9 cellular contexts compared by ENCODE assay signal in the genomic region with DNA sequence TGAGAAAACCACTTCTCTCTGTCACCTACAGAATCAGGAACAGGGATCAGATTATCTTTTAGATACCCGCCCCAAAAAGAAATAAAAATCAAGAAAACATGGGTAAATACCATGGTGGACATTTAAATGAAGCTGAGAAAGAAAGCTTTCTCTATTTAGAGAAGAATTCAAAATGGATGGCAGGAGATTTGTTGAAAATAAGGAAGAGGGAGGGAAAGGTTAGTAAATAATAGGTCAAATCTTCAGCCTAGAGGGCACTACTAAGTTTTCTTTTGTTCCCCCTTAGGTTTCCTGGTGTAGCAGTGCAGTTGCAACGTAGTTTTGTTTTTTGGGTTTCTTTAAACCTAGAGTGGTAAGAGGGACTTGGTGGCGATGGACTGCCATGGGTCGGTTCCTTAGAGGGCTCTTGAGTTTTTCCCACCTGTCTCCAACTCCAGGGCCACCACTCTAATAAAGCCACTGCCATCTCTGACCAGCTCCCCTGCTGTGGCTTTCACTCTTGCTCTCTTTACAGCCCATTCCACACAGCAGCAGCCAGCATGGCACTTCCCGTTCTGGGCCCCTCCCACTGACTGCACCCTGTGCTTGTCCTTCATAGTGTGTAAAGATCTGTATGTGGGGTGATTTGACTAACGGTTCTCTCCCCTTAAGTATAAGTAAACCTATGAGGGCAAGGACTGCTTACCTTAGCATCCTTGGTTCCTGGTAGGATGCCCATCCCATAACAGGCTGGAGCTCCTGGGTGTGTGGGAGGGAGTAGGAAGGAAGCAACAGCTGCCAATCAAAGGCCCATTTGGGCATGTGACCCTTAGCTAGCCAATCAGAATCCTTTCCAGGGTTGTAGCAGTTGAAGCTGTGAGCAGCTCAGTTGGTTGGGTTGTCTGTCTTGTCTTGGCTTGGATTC.
DNase-seq lines count a peak whose midpoint lies in the region; ATAC-seq and TF ChIP-seq lines count a peak whose summit lies in the region.
"Had no signal": no experiment of that assay in that cellular context is flagged by ENCODE, and none has a peak within 500 bp of the region (broad histone marks: within the 10 kb centered on the region; RNA-seq: fewer than 3 reads in every experiment).

No MANE protein-coding gene starts in this region.

- H3K9ac ChIP-seq in endodermal cell (ENCODE audit: extremely low read depth, low read length, poor library complexity, severe bottlenecking): no peak overlapping the region

- H3K4me1 Mint-ChIP-seq in endodermal cell: no peaks in the 10 kb centered on the region

- peak; percentile 72 for ATAC-seq in GM19467 (IDR thresholded peaks at IDR 0.05; ENCODE audit: unreplicated experiment)
- ATAC-seq in HG03354 (IDR thresholded peaks at IDR 0.05; ENCODE audit: poor library complexity, severe bottlenecking, unreplicated experiment): peak; percentile 81
- ATAC-seq: Panc1 had no signal

- no peaks in the 10 kb centered on the region for H3K9me3 ChIP-seq in endodermal cell (ENCODE audit: control insufficient read depth, low read length)

- WGBS in endodermal cell (ENCODE audit: insufficient coverage in 1 of 2, insufficient read length in 1 of 2), 2 experiments: 94 to 95% methylated on average over 2 to 6 of the region's 6 CpGs

- POLR2A ChIA-PET in GM10248 (lab: Yijun Ruan, JAX): interaction anchor here (1.1 kb wide), 1 partner anchor 151 kb away, joined by 5 read pairs; the partner anchor contains the start of gene NIPBL

- no peak overlapping the region for H3K27ac Mint-ChIP-seq in endodermal cell

- no peaks in the 10 kb centered on the region for H3K27me3 ChIP-seq in endodermal cell (ENCODE audit: control insufficient read depth, insufficient read depth, low read length, poor library complexity, severe bottlenecking)

- DNase-seq in GM10248 (ENCODE audit: extremely low spot score) (peak; percentile 88), SKM-1 (lab: John Stamatoyannopoulos, UW; ENCODE audit: unreplicated experiment) (peak; percentile 85), endodermal cell (peak; percentile 69), NCI-H510A (lab: John Stamatoyannopoulos, UW) (no peak), mesenteric fat pad (ENCODE audit: low spot score) (no peak)
- DNase-seq in stimulated activated CD4-positive, alpha-beta T cell treated with anti-CD3 and anti-CD28 coated beads, Interleukin-4, amount 100 ng/mL, for 1 hour: peak; percentile 19

- no peak overlapping the region for H3K4me3 ChIP-seq in endodermal cell (ENCODE audit: low read length)

- H3K36me3 Mint-ChIP-seq in endodermal cell (ENCODE audit: low read depth): no peaks in the 10 kb centered on the region

- H3K36me3 ChIP-seq in endodermal cell (ENCODE audit: control insufficient read depth, insufficient read depth, low read length): no peaks in the 10 kb centered on the region

- no peaks in the 10 kb centered on the region for H3K4me1 ChIP-seq in endodermal cell (ENCODE audit: control insufficient read depth, insufficient read depth, low read length)

- peaks cover 11% of the 10 kb centered on the region for H3K27me3 Mint-ChIP-seq in endodermal cell (ENCODE audit: insufficient read depth)

- CTCF ChIA-PET in GM10248 (lab: Yijun Ruan, JAX): interaction anchor here (0.6 to 14.5 kb wide), 16 partner anchors 10 to 282 kb away, joined by 3 to 189 read pairs (median 6); no protein-coding TSS in a partner anchor

- no peak overlapping the region for H3K27ac ChIP-seq in endodermal cell (ENCODE audit: low read depth, low read length)

- no peak for TF ChIP-seq CTCF in GM10248 (IDR thresholded peaks at IDR 0.05; ENCODE audit: control extremely low read depth, extremely low read depth, low read depth, missing control alignments)
- no peak for TF ChIP-seq CTCF in endodermal cell (conservative IDR thresholded peaks at IDR 0.05)

- H3K9me3 Mint-ChIP-seq in endodermal cell: no peaks in the 10 kb centered on the region

- no peak overlapping the region for H3K4me3 Mint-ChIP-seq in endodermal cell

Comparison
In these comparisons a context has a peak if more than half of its experiments do, and no peak if none do; other contexts are left out.
1. DNase-seq: peak in GM10248 (single experiment), SKM-1 (single experiment), endodermal cell (single experiment) and stimulated activated CD4-positive, alpha-beta T cell treated with anti-CD3 and anti-CD28 coated beads, Interleukin-4, amount 100 ng/mL, for 1 hour (single experiment); none in NCI-H510A (single experiment) and mesenteric fat pad (single experiment).